27 cellular contexts compared by ENCODE assay signal in the genomic region with DNA sequence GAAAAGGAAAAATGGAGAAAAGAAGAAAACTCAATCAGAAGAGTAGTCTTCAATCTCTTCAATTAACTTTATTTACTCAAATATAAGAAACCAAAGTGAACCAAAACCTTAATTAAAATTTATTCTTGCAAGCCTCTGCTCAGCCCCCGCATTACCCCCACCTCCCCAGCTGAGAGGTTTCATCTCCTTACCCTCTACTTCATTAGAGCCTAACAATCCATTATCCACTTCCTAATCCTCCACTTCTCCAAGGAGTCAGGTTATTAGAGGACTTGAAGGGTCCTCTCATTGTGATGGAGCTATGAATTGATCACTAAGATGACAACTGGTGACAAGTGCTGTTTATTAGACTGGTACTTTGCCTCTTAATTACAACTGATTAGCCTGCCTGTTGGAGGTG.
"Had no signal": no experiment of that assay in that cellular context is flagged by ENCODE, and none has a peak within 500 bp of the region (broad histone marks: within the 10 kb centered on the region; RNA-seq: fewer than 3 reads in every experiment).

No MANE protein-coding gene starts in this region.

- H3K36me3 Mint-ChIP-seq: immature natural killer cell; naive thymus-derived CD8-positive, alpha-beta T cell; stimulated activated effector memory CD8-positive, alpha-beta T cell treated with anti-CD3 and anti-CD28 coated beads, Interleukin-12 subunit alpha, Interleukin-12 subunit beta, amount 100 ng/mL, for 72 hours had no signal

- H3K4me3 ChIP-seq: coronary artery, esophagus muscularis mucosa, gastroesophageal sphincter, heart right ventricle, left ventricle myocardium inferior, lower lobe of right lung, pancreas, sigmoid colon, stomach, thyroid gland, vagina had no signal

- H3K4me3 Mint-ChIP-seq: immature natural killer cell; naive thymus-derived CD8-positive, alpha-beta T cell; nephron progenitor cell; stimulated activated effector memory CD8-positive, alpha-beta T cell treated with anti-CD3 and anti-CD28 coated beads, Interleukin-12 subunit alpha, Interleukin-12 subunit beta, amount 100 ng/mL, for 72 hours had no signal

- H3K9me3 ChIP-seq: esophagus muscularis mucosa, gastroesophageal sphincter, heart right ventricle, left ventricle myocardium inferior, lower lobe of right lung, pancreas, sigmoid colon, stomach, thyroid gland, vagina had no signal

- H3K27ac ChIP-seq: coronary artery, esophagus muscularis mucosa, foreskin keratinocyte, gastroesophageal sphincter, heart right ventricle, left ventricle myocardium inferior, lower lobe of right lung, pancreas, sigmoid colon, stomach, thyroid gland, vagina had no signal

- H3K4me1 ChIP-seq: esophagus muscularis mucosa, foreskin keratinocyte, gastroesophageal sphincter, heart right ventricle, left ventricle myocardium inferior, lower lobe of right lung, pancreas, sigmoid colon, stomach, thyroid gland, vagina had no signal

- H3K4me1 Mint-ChIP-seq: immature natural killer cell; naive thymus-derived CD8-positive, alpha-beta T cell; stimulated activated effector memory CD8-positive, alpha-beta T cell treated with anti-CD3 and anti-CD28 coated beads, Interleukin-12 subunit alpha, Interleukin-12 subunit beta, amount 100 ng/mL, for 72 hours had no signal

- H3K27me3 ChIP-seq: esophagus muscularis mucosa, foreskin keratinocyte, gastroesophageal sphincter, heart right ventricle, sigmoid colon, stomach, thyroid gland, vagina had no signal

- H3K27me3 Mint-ChIP-seq: naive thymus-derived CD8-positive, alpha-beta T cell had no signal

- H3K27ac Mint-ChIP-seq: immature natural killer cell; naive thymus-derived CD8-positive, alpha-beta T cell; nephron progenitor cell; stimulated activated effector memory CD8-positive, alpha-beta T cell treated with anti-CD3 and anti-CD28 coated beads, Interleukin-12 subunit alpha, Interleukin-12 subunit beta, amount 100 ng/mL, for 72 hours had no signal

- H3K36me3 ChIP-seq: esophagus muscularis mucosa, gastroesophageal sphincter, heart right ventricle, left ventricle myocardium inferior, lower lobe of right lung, pancreas, sigmoid colon, stomach, thyroid gland, vagina had no signal

- DNase-seq: dermis blood vessel endothelial cell; effector memory CD4-positive, alpha-beta T cell; foreskin keratinocyte; heart right ventricle; hippocampal formation; immature natural killer cell; islet precursor cell; kidney glomerular epithelial cell; left colon; left ventricle myocardium inferior; lower lobe of right lung; naive thymus-derived CD8-positive, alpha-beta T cell; nephron progenitor cell; occipital lobe; pancreas; sigmoid colon; stimulated activated CD4-positive, alpha-beta T cell treated with anti-CD3 and anti-CD28 coated beads, Interleukin-2, amount 100 ng/mL, for 24 hours; stimulated activated CD4-positive, alpha-beta T cell treated with anti-CD3 and anti-CD28 coated beads, Interleukin-4, amount 100 ng/mL, for 24 hours; stimulated activated naive CD4-positive, alpha-beta T cell treated with Interleukin-2 at 50 U/mL for 16 hours; stomach; thyroid gland; trophoblast cell had no signal
